ENCODE assay signal across 17 cellular contexts in genomic region chr9:94874316-94874715, GRCh38.
DNase-seq lines count a peak whose midpoint lies in the region; ATAC-seq, FAIRE-seq and TF ChIP-seq lines count a peak whose summit lies in the region.
"Had no signal": no experiment of that assay in that cellular context is flagged by ENCODE, and none has a peak within 500 bp of the region (broad histone marks: within the 10 kb centered on the region; RNA-seq: fewer than 3 reads in every experiment).

No MANE protein-coding gene starts in this region.

- FAIRE-seq in keratinocyte (lab: Jason Lieb, UNC) = no peak

- TF ChIP-seq POLR2A in tibial nerve (IDR thresholded peaks at IDR 0.05) = no peak

- H3K4me3 ChIP-seq in astrocyte of the spinal cord (ENCODE audit: low read depth, low read length) = no peak overlapping the region
- no peak overlapping the region for H3K4me3 ChIP-seq in keratinocyte (ENCODE audit: control insufficient read depth in 2 of 3, extremely low read depth in 1 of 3, insufficient read depth in 2 of 3, low read depth in 1 of 3, low read length in 3 of 3)
- no peak overlapping the region for H3K4me3 ChIP-seq in tibial nerve
- H3K4me3 ChIP-seq: psoas muscle had no signal

- H4K20me1 ChIP-seq in keratinocyte (ENCODE audit: control insufficient read depth, extremely low read depth, insufficient read depth, low read length) = no peaks in the 10 kb centered on the region

- peak overlapping the region; percentile 7 for H3K4me2 ChIP-seq in keratinocyte (ENCODE audit: control insufficient read depth, extremely low read depth, insufficient read depth, low read depth, low read length)

- in situ Hi-C loops in astrocyte of the spinal cord (cut with HindIII; ENCODE audit: low sequenced_read_pairs) = no loop called here

- H2AFZ ChIP-seq in keratinocyte (ENCODE audit: control insufficient read depth, low read length) = no peak overlapping the region

- H3K9ac ChIP-seq in keratinocyte (ENCODE audit: control insufficient read depth, extremely low read depth, insufficient read depth, low read length) = no peak overlapping the region

- DNase-seq in DMS53 (lab: John Stamatoyannopoulos, UW) (peak; percentile 38), DMS53 treated with DMSO at 0.1 percent for 48 hours (lab: John Stamatoyannopoulos, UW; ENCODE audit: unreplicated experiment) (no peak), astrocyte of the spinal cord (ENCODE audit: low read depth, low spot score) (peak; percentile 87), keratinocyte (ENCODE audit: low read depth, low spot score) (no peak), tibial nerve (ENCODE audit: low spot score in 2 of 2) (no peak), medulla oblongata (ENCODE audit: extremely low spot score) (no peak), NCI-H2081 treated with DMSO at 0.1 percent for 48 hours (lab: John Stamatoyannopoulos, UW) (no peak)
- DNase-seq: effector memory CD8-positive, alpha-beta T cell; GF-D8; left cardiac atrium; NCI-H1436; psoas muscle; RPMI8226 had no signal

- no peaks in the 10 kb centered on the region for H3K9me1 ChIP-seq in keratinocyte (ENCODE audit: control insufficient read depth, extremely low read depth, insufficient read depth, low read length)

- 26 to 34% methylated on average over 3 of the region's 3 CpGs for WGBS in tibial nerve, 2 donors

- peak in 1 of 2 donors; percentile 59 for TF ChIP-seq EP300 in tibial nerve (IDR thresholded peaks at IDR 0.05)

- peaks cover 62% of the 10 kb centered on the region for H3K4me1 ChIP-seq in keratinocyte (ENCODE audit: control insufficient read depth, extremely low read depth, insufficient read depth, low read length)
- H3K4me1 ChIP-seq in tibial nerve = peaks cover 0 to 55% (median 8%) of the 10 kb centered on the region in 4 donors

- ATAC-seq in GM19452 (IDR thresholded peaks at IDR 0.05; ENCODE audit: unreplicated experiment) = no peak
- ATAC-seq: activated CD4-positive, CD25-positive, alpha-beta regulatory T cell treated with anti-CD3 and anti-CD28 coated beads, Interleukin-2, amount 50 U/mL, for 24 hours; effector memory CD8-positive, alpha-beta T cell; psoas muscle had no signal

- H3K36me3 ChIP-seq in keratinocyte (ENCODE audit: control insufficient read depth in 2 of 2, extremely low read depth in 1 of 2, insufficient read depth in 2 of 2, low read length in 2 of 2) (no peaks in the 10 kb centered on the region), tibial nerve (no peaks in the 10 kb centered on the region)

- no peaks in the 10 kb centered on the region for H3K79me2 ChIP-seq in keratinocyte (ENCODE audit: control insufficient read depth, insufficient read depth, low read length)

- no peaks in the 10 kb centered on the region for H3K27me3 ChIP-seq in keratinocyte (ENCODE audit: control insufficient read depth, extremely low read depth, insufficient read depth, low read length)
- no peaks in the 10 kb centered on the region for H3K27me3 ChIP-seq in tibial nerve

- TF ChIP-seq CTCF in astrocyte of the spinal cord (IDR thresholded peaks at IDR 0.05; ENCODE audit: low read depth, low read length) (no peak), keratinocyte (optimal IDR thresholded peaks at IDR 0.05 in 1 of 3, IDR thresholded peaks at IDR 0.05 in 1 of 3, conservative IDR thresholded peaks at IDR 0.05 in 1 of 3; ENCODE audit: extremely low read depth in 1 of 3, insufficient read depth in 2 of 3, low read length in 3 of 3) (no peak), tibial nerve (IDR thresholded peaks at IDR 0.05) (no peak)

- H3K9me3 ChIP-seq in keratinocyte (ENCODE audit: control insufficient read depth, low read depth, low read length) = no peaks in the 10 kb centered on the region
- H3K9me3 ChIP-seq in tibial nerve = no peaks in the 10 kb centered on the region
- H3K9me3 ChIP-seq: psoas muscle had no signal

- dilution Hi-C loops in keratinocyte (cut with MboI; ENCODE audit: extremely low pct_ligation_motif_present, low sequenced_read_pairs) = no loop called here

- H3K27ac ChIP-seq in keratinocyte (ENCODE audit: control insufficient read depth, insufficient read depth, low read length) = peak overlapping the region; percentile 49
- H3K27ac ChIP-seq in tibial nerve = peak overlapping the region in 3 of 4 donors; percentile 46 to 78 (median 68)
- H3K27ac ChIP-seq: 22Rv1, HL-60 had no signal

Comparison
In these comparisons a context has a peak if more than half of its experiments do, and no peak if none do; other contexts are left out.
1. DNase-seq: peak in DMS53 (single experiment) and astrocyte of the spinal cord (single experiment); none in DMS53 treated with DMSO at 0.1 percent for 48 hours (single experiment), keratinocyte (single experiment), tibial nerve (0 of 2), medulla oblongata (single experiment) and NCI-H2081 treated with DMSO at 0.1 percent for 48 hours (single experiment).